Comparison of ENCODE assay signal across 11 cellular contexts in the genomic region with DNA sequence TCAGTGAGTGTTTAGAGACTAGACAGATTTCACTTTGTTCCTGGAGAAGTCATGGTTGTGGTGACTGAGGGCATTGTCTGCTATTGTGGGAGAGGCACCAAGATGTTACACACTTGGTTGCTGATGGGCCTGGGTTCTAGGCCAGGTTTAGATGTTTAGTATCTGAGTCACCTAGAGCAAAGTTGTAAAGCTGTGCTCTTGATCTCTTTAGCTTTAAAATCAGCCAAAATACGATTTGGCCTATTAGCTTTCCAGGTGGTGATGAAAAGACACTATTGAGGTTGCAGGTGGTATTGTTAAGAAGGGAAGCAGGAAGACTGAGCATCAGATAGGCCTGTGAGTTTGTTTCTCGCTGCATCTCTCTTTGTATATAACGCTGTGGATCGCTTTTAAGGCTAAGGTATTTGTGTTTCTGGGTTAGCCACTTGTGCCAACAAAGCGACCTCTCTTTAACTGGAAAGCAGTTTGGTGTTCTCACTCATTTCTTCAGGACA. TPM values are rescaled to one million over a fixed set of nuclear protein-coding genes. Genes with fewer than 3 reads are reported as not detected.
A peak's percentile ranks its signal among the peaks of the same experiment; 100 is the strongest.
DNase-seq lines count a peak whose midpoint lies in the region; ATAC-seq and TF ChIP-seq lines count a peak whose summit lies in the region.
"Had no signal": no experiment of that assay in that cellular context is flagged by ENCODE, and none has a peak within 500 bp of the region (broad histone marks: within the 10 kb centered on the region; RNA-seq: fewer than 3 reads in every experiment).

No MANE protein-coding gene starts in this region.

- H3K36me3 ChIP-seq in ascending aorta = no peaks in the 10 kb centered on the region
- no peaks in the 10 kb centered on the region for H3K36me3 ChIP-seq in hepatocyte (replicated peaks; ENCODE audit: insufficient read depth, low read depth)
- peaks cover 0 to 5% (median 0%) of the 10 kb centered on the region in 4 donors for H3K36me3 ChIP-seq in stomach

- no peak for TF ChIP-seq CTCF in ascending aorta (IDR thresholded peaks at IDR 0.05)
- TF ChIP-seq CTCF in hepatocyte (IDR thresholded peaks at IDR 0.05; ENCODE audit: poor library complexity) = no peak
- TF ChIP-seq CTCF in stomach (IDR thresholded peaks at IDR 0.05) = no peak

- H3K4me2 ChIP-seq in hepatocyte = peak overlapping the region; percentile 54

- TF ChIP-seq EP300 in stomach (IDR thresholded peaks at IDR 0.05) = no peak

- in situ Hi-C loops in KBM-7 (cut with MboI; ENCODE audit: low pct_unique_long_range_greater_than_20kb, low sequenced_read_pairs) = no loop called here

- H3K4me1 ChIP-seq in ascending aorta = peaks cover 9 to 53% of the 10 kb centered on the region in 2 donors
- peaks cover 46% of the 10 kb centered on the region for H3K4me1 ChIP-seq in hepatocyte (ENCODE audit: insufficient read depth)
- peaks cover 40 to 88% (median 64%) of the 10 kb centered on the region in 4 donors for H3K4me1 ChIP-seq in stomach

- 89% methylated on average over 5 of the region's 5 CpGs for WGBS in hepatocyte (ENCODE audit: low lambda C conversion rate, missing lambda C conversion rate)
- 76 to 87% (median 83%) methylated on average over 5 of the region's 5 CpGs for WGBS in stomach, 5 donors

- H3K4me3 ChIP-seq in ascending aorta (peak overlapping the region in 1 of 2 donors; percentile 2), hepatocyte (no peak overlapping the region), stomach (no peak overlapping the region)

- H3K9me3 ChIP-seq in ascending aorta = peaks cover 0 to 8% of the 10 kb centered on the region in 2 donors
- peaks cover 6% of the 10 kb centered on the region for H3K9me3 ChIP-seq in hepatocyte (ENCODE audit: low read depth)
- H3K9me3 ChIP-seq in stomach = peaks cover 0 to 7% (median 0%) of the 10 kb centered on the region in 4 donors

- no peak for TF ChIP-seq POLR2A in stomach (IDR thresholded peaks at IDR 0.05)

- H4K20me1 ChIP-seq in hepatocyte (ENCODE audit: insufficient read depth, poor library complexity, severe bottlenecking) = peaks cover 68% of the 10 kb centered on the region

- H2AFZ ChIP-seq in hepatocyte = no peak overlapping the region
- H2AFZ ChIP-seq: parathyroid adenoma had no signal

- H3K27me3 ChIP-seq in ascending aorta = no peaks in the 10 kb centered on the region
- H3K27me3 ChIP-seq in hepatocyte = no peaks in the 10 kb centered on the region
- H3K27me3 ChIP-seq in stomach = no peaks in the 10 kb centered on the region

- H3K9me2 ChIP-seq in hepatocyte (replicated peaks; ENCODE audit: insufficient read depth) = no peaks in the 10 kb centered on the region

- DNase-seq in HCEC 1CT (peak; percentile 74), ascending aorta (ENCODE audit: low spot score in 2 of 2) (no peak), hepatocyte (ENCODE audit: low spot score) (no peak), stomach (no peak), foreskin melanocyte (no peak), KBM-7 (no peak), Ammon's horn (ENCODE audit: low spot score) (no peak)
- DNase-seq: activated naive CD8-positive, alpha-beta T cell treated with anti-CD3 and anti-CD28 coated beads, Interleukin-2, amount 50 U/mL, for 24 hours; stimulated activated CD8-positive, alpha-beta memory T cell treated with anti-CD3 and anti-CD28 coated beads, Interleukin-4, amount 100 ng/mL, for 48 hours had no signal

- ATAC-seq in HG03045 (IDR thresholded peaks at IDR 0.05; ENCODE audit: unreplicated experiment) = no peak
- ATAC-seq: activated naive CD8-positive, alpha-beta T cell treated with anti-CD3 and anti-CD28 coated beads, Interleukin-2, amount 50 U/mL, for 24 hours had no signal

- peaks cover 100% of the 10 kb centered on the region for H3K79me2 ChIP-seq in hepatocyte

- intact Hi-C loops in ascending aorta (cut with DNase I) (no loop called here), stomach (cut with DNase I; ENCODE audit: low total_unique reads) (no loop called here)

- H3K27ac ChIP-seq in ascending aorta = peak overlapping the region; percentile 55 to 74
- peak overlapping the region; percentile 65 for H3K27ac ChIP-seq in hepatocyte
- H3K27ac ChIP-seq in stomach = peak overlapping the region in 4 of 5 donors; percentile 32 to 64 (median 46)
- H3K27ac ChIP-seq: parathyroid adenoma had no signal

RNA-seq across cellular contexts. Expression of a gene that starts 48.6 kb away (rescaled TPM):
- 91.5 TPM for total RNA-seq in ascending aorta
- total RNA-seq in hepatocyte = 51.0 and 54.9 TPM in 2 replicates
- polyA plus RNA-seq in hepatocyte = 44.6 and 50.1 TPM in 2 replicates
- 10 to 100 TPM; 33.3 to 89.8 (median 78.6) TPM for total RNA-seq in stomach
- 10 to 100 TPM; 13.0 to 21.2 (median 14.4) TPM for polyA plus RNA-seq in stomach
